Comparison of ENCODE assay signal across 8 cellular contexts in genomic region chr10:68301790-68302502, GRCh38. TPM values are rescaled to one million over a fixed set of nuclear protein-coding genes. Genes with fewer than 3 reads are reported as not detected.
A peak's percentile ranks its signal among the peaks of the same experiment; 100 is the strongest.
DNase-seq lines count a peak whose midpoint lies in the region; ATAC-seq and TF ChIP-seq lines count a peak whose summit lies in the region.

No MANE protein-coding gene starts in this region.

- DNase-seq in BJ (ENCODE audit: low read depth) (peak; percentile 24), SK-N-MC (ENCODE audit: low read depth, low spot score) (peak; percentile 14), fibroblast of lung (ENCODE audit: low read depth in 2 of 2) (peak; percentile 58 to 76), osteoblast (ENCODE audit: insufficient read length, low spot score, missing footprints) (peak; percentile 67), NCI-H1092 treated with DMSO at 0.1 percent for 48 hours (lab: John Stamatoyannopoulos, UW) (no peak), aorta (no peak)
- DNase-seq in Jurkat, Clone E6-1 (ENCODE audit: low read depth, low spot score): peak; percentile 24

- H3K4me2 ChIP-seq in fibroblast of lung (ENCODE audit: extremely low read depth, insufficient read depth, low read length) (no peak overlapping the region), osteoblast (ENCODE audit: insufficient read depth, low read length) (no peak overlapping the region)

- H3K9ac ChIP-seq in SK-N-MC (ENCODE audit: insufficient read length): no peak overlapping the region
- H3K9ac ChIP-seq in fibroblast of lung (ENCODE audit: insufficient read depth, low read length): no peak overlapping the region

- H3K27ac ChIP-seq in SK-N-MC (no peak overlapping the region), fibroblast of lung (ENCODE audit: insufficient read depth, low read length) (no peak overlapping the region), osteoblast (ENCODE audit: low read depth, low read length) (no peak overlapping the region), aorta (ENCODE audit: low read depth in 1 of 2, low read length in 2 of 2) (no peak overlapping the region)

- POLR2A ChIA-PET in BJ (lab: Charles Lee): no interaction called here

- H3K4me1 ChIP-seq in fibroblast of lung (ENCODE audit: control insufficient read depth, extremely low read depth, insufficient read depth, low read length): no peaks in the 10 kb centered on the region
- no peaks in the 10 kb centered on the region for H3K4me1 ChIP-seq in osteoblast (ENCODE audit: insufficient read depth, low read length)
- no peaks in the 10 kb centered on the region for H3K4me1 ChIP-seq in aorta (ENCODE audit: control insufficient read depth in 1 of 2, insufficient read depth in 2 of 2, low read length in 2 of 2)

- H3K27me3 ChIP-seq in BJ (ENCODE audit: control insufficient read depth, insufficient read depth, low read length) (no peaks in the 10 kb centered on the region), fibroblast of lung (ENCODE audit: control insufficient read depth, insufficient read depth, low read length) (no peaks in the 10 kb centered on the region), osteoblast (ENCODE audit: insufficient read depth, low read length) (no peaks in the 10 kb centered on the region), aorta (ENCODE audit: control insufficient read depth in 1 of 2, insufficient read depth in 2 of 2, low read length in 1 of 2) (no peaks in the 10 kb centered on the region)

- peak; percentile 56 for ATAC-seq in GM18909 (IDR thresholded peaks at IDR 0.05; ENCODE audit: poor library complexity, unreplicated experiment)
- ATAC-seq in aorta (ENCODE audit: low FRiP score): no peak

- H3K36me3 ChIP-seq in BJ (ENCODE audit: control insufficient read depth, insufficient read depth, low read length) (no peaks in the 10 kb centered on the region), SK-N-MC (ENCODE audit: insufficient read depth, low read length) (no peaks in the 10 kb centered on the region), fibroblast of lung (ENCODE audit: control insufficient read depth, insufficient read depth, low read length) (no peaks in the 10 kb centered on the region), osteoblast (ENCODE audit: insufficient read depth, low read length) (no peaks in the 10 kb centered on the region), aorta (ENCODE audit: control insufficient read depth in 1 of 2, insufficient read depth in 2 of 2, low read length in 1 of 2) (no peaks in the 10 kb centered on the region)

- H2AFZ ChIP-seq in fibroblast of lung (ENCODE audit: low read length): no peak overlapping the region
- no peak overlapping the region for H2AFZ ChIP-seq in osteoblast (ENCODE audit: low read length)

- H3K9me3 ChIP-seq in SK-N-MC (ENCODE audit: low read depth, low read length): no peaks in the 10 kb centered on the region
- no peaks in the 10 kb centered on the region for H3K9me3 ChIP-seq in fibroblast of lung (ENCODE audit: control insufficient read depth, insufficient read depth, low read depth, low read length)
- H3K9me3 ChIP-seq in osteoblast (ENCODE audit: low read depth, low read length): no peaks in the 10 kb centered on the region
- H3K9me3 ChIP-seq in aorta (ENCODE audit: control insufficient read depth, low read length): no peaks in the 10 kb centered on the region

- WGBS in aorta, 2 donors: 31 to 41% methylated on average over 6 of the region's 6 CpGs

- no peak overlapping the region for H3K4me3 ChIP-seq in BJ (ENCODE audit: low read depth, low read length)
- no peak overlapping the region for H3K4me3 ChIP-seq in Jurkat, Clone E6-1 (ENCODE audit: low read length)
- H3K4me3 ChIP-seq in SK-N-MC: no peak overlapping the region
- H3K4me3 ChIP-seq in fibroblast of lung (replicated peaks in 1 of 4; ENCODE audit: control extremely low read depth in 1 of 4, insufficient read depth in 1 of 4, low read depth in 3 of 4, low read length in 4 of 4): no peak overlapping the region
- H3K4me3 ChIP-seq in osteoblast (ENCODE audit: insufficient read depth, low read length): no peak overlapping the region
- H3K4me3 ChIP-seq in aorta (ENCODE audit: low read length in 2 of 2): no peak overlapping the region

- TF ChIP-seq CTCF in BJ (IDR thresholded peaks at IDR 0.05; ENCODE audit: insufficient read depth, low read depth, low read length): peak; percentile 50
- TF ChIP-seq CTCF in fibroblast of lung (conservative IDR thresholded peaks at IDR 0.05 in 1 of 2, IDR thresholded peaks at IDR 0.05 in 1 of 2; ENCODE audit: low read depth in 1 of 2, low read length in 2 of 2): peak; percentile 44 to 54
- peak; percentile 61 for TF ChIP-seq CTCF in osteoblast (IDR thresholded peaks at IDR 0.05; ENCODE audit: extremely low read depth, low read depth, low read length)

- no peaks in the 10 kb centered on the region for H3K79me2 ChIP-seq in fibroblast of lung (ENCODE audit: control insufficient read depth, insufficient read depth, low read length)
- no peaks in the 10 kb centered on the region for H3K79me2 ChIP-seq in osteoblast (ENCODE audit: insufficient read depth, low read length)

- H4K20me1 ChIP-seq in fibroblast of lung (ENCODE audit: control insufficient read depth, extremely low read depth, insufficient read depth, low read length): no peaks in the 10 kb centered on the region
- H4K20me1 ChIP-seq in osteoblast (ENCODE audit: insufficient read depth, low read length): no peaks in the 10 kb centered on the region

- CTCF ChIA-PET in BJ (lab: Yijun Ruan, JAX): interaction anchor here (0.6 to 4.9 kb wide), 22 partner anchors 8 to 592 kb away, joined by 3 to 93 read pairs (median 4); partner anchors contain the start of gene ATOH7

- intact Hi-C loops in aorta (cut with DNase I): no loop called here

RNA-seq across cellular contexts. Expression of gene HNRNPH3, which starts 29.9 kb away (rescaled TPM):
- 27.7 and 59.1 TPM in 2 replicates for polyA plus RNA-seq in BJ (2011; rRNA removed)
- 15.7 and 24.1 TPM in 2 replicates for polyA minus RNA-seq in BJ (2011; rRNA and poly(A)+ RNA removed)
- polyA plus RNA-seq in Jurkat, Clone E6-1 (2012; ENCODE audit: insufficient read depth, insufficient read length): 470 TPM
- total RNA-seq in fibroblast of lung: 36.5 and 36.7 TPM in 2 replicates
- 51.1 and 102 TPM in 2 replicates for polyA plus RNA-seq in fibroblast of lung
- 159 and 285 TPM in 2 replicates for polyA plus RNA-seq in fibroblast of lung (2012)
- polyA minus RNA-seq in fibroblast of lung (ENCODE audit: low replicate concordance): 17.2 and 37.0 TPM in 2 replicates
- 9.7 and 10.1 TPM in 2 replicates for total RNA-seq in osteoblast
- total RNA-seq in aorta: 100 to 1,000 TPM; 106 to 121 TPM
- 100 to 1,000 TPM; 135 to 200 TPM for polyA plus RNA-seq in aorta

RNA-seq across cellular contexts. Expression of gene PBLD, which starts 30.8 kb away (rescaled TPM):
- polyA plus RNA-seq in BJ (2011; rRNA removed) (1.1 and 2.1 TPM in 2 replicates), fibroblast of lung (1.3 TPM in 2 replicates), aorta (10 to 100 TPM in 1 of 2 donors, 1 to 10 TPM in 1; 5.8 to 36.8 TPM)
- polyA minus RNA-seq in BJ (2011; rRNA and poly(A)+ RNA removed): 0.66 and 1.5 TPM in 2 replicates
- polyA plus RNA-seq in Jurkat, Clone E6-1 (2012; ENCODE audit: insufficient read depth, insufficient read length): 2.5 TPM
- total RNA-seq in fibroblast of lung (2.8 and 5.1 TPM in 2 replicates), osteoblast (13.4 and 14.1 TPM in 2 replicates), aorta (1 to 10 TPM; 6.8 to 7.7 TPM)
- 6.4 and 7.0 TPM in 2 replicates for polyA plus RNA-seq in fibroblast of lung (2012)
- polyA minus RNA-seq in fibroblast of lung (ENCODE audit: low replicate concordance): 3.7 TPM in 1 of 2 replicates, not detected in the other

Comparison
In these comparisons a context has a peak if more than half of its experiments do, and no peak if none do; other contexts are left out.
1. DNase-seq: peak in BJ (single experiment), Jurkat, Clone E6-1 (single experiment), SK-N-MC (single experiment), fibroblast of lung (2 of 2) and osteoblast (single experiment); none in NCI-H1092 treated with DMSO at 0.1 percent for 48 hours (single experiment) and aorta (0 of 2).
2. Peak in every context shown above with its lines, with median percentiles within 50 percentile points of each other: CTCF ChIP-seq.